ENCODE assay signal across 15 cellular contexts in the genomic region with DNA sequence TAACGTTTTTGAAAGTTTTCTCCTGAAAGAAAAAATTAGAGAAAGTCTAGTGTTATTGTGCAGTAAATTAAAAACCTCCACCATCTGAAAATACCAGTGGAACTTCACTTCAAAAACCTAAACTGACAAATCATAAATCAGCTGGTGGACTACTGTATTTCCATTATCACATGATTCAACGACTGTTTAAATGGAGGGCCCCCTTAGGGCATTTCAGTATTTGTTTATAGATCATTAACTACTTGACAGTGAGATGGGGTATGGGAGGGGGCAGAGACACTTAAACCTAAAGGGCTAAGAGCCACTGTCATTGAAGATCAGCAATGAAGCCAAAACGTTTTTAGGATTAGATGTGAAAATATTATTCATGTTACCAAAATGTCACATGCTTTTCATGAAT.
"Had no signal": no experiment of that assay in that cellular context is flagged by ENCODE, and none has a peak within 500 bp of the region (broad histone marks: within the 10 kb centered on the region; RNA-seq: fewer than 3 reads in every experiment).

No MANE protein-coding gene starts in this region.

- DNase-seq: activated CD4-positive, alpha-beta T cell treated with anti-CD3 and anti-CD28 coated beads, Interleukin-2, amount 10 ng/mL, durations not matched to agents 7 days and 5 days; activated CD4-positive, CD25-positive, alpha-beta regulatory T cell; activated CD8-positive, alpha-beta memory T cell treated with anti-CD3 and anti-CD28 coated beads for 24 hours; amniotic stem cell; body of pancreas; central memory CD4-positive, alpha-beta T cell; effector CD4-positive, alpha-beta T cell; heart right ventricle; left lung; right lobe of liver had no signal

- ATAC-seq: activated T-helper 17 cell treated with anti-CD3 and anti-CD28 coated beads, Interleukin-2, amount 50 U/mL, for 72 hours; body of pancreas; heart right ventricle; left lung; right lobe of liver; stimulated activated effector memory CD8-positive, alpha-beta T cell treated with anti-CD3 and anti-CD28 coated beads, Interleukin-12 subunit alpha, Interleukin-12 subunit beta, amount 100 ng/mL, for 72 hours had no signal

- FAIRE-seq: endothelial cell of umbilical vein, frontal cortex, islet of Langerhans had no signal
